11 cellular contexts compared by ENCODE assay signal in the genomic region with DNA sequence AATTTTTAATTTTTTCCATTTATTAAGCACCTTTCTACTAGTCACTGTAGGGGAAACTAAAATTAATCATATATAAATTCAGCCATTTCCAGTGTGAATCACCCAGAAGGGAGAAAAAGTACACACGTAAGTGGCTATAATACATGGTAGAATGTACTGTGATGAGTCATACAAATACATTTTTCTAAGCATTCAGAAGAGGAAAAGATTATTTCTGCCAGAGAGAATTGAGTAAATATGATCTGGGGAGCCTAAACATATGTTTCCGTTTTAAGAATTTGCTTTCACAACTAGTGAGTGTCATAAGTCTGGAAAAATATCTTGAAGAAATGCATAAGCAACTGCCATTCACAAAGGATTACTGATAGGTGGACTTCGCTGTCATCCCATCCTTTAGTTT.
A peak's percentile ranks its signal among the peaks of the same experiment; 100 is the strongest.
DNase-seq lines count a peak whose midpoint lies in the region; ATAC-seq and TF ChIP-seq lines count a peak whose summit lies in the region.
"Had no signal": no experiment of that assay in that cellular context is flagged by ENCODE, and none has a peak within 500 bp of the region (broad histone marks: within the 10 kb centered on the region; RNA-seq: fewer than 3 reads in every experiment).

No MANE protein-coding gene starts in this region.

- DNase-seq in DMS53 treated with DMSO at 0.1 percent for 48 hours (lab: John Stamatoyannopoulos, UW; ENCODE audit: unreplicated experiment), result peak; percentile 35
- peak; percentile 47 for DNase-seq in HS-27A (ENCODE audit: low read depth)
- peak; percentile 89 for DNase-seq in astrocyte of the spinal cord (ENCODE audit: low read depth, low spot score)
- DNase-seq in iris pigment epithelial cell (ENCODE audit: low read depth), result peak; percentile 97
- DNase-seq in inferior parietal cortex (ENCODE audit: extremely low spot score), result no peak
- DNase-seq in sciatic nerve (ENCODE audit: low spot score), result no peak
- no peak for DNase-seq in NCI-H2196 treated with DMSO at 0.1 percent for 48 hours (lab: John Stamatoyannopoulos, UW; ENCODE audit: unreplicated experiment)
- DNase-seq: activated CD4-positive, CD25-positive, alpha-beta regulatory T cell; nucleus accumbens; stimulated activated CD4-positive, alpha-beta T cell treated with anti-CD3 and anti-CD28 coated beads, Interleukin-4, amount 100 ng/mL, for 4 hours had no signal

- in situ Hi-C loops in astrocyte of the spinal cord (cut with HindIII; ENCODE audit: low sequenced_read_pairs), result no loop called here

- no peak overlapping the region for H3K4me3 ChIP-seq in astrocyte of the spinal cord (ENCODE audit: low read depth, low read length)

- intact Hi-C loops in sciatic nerve (cut with DNase I), result no loop called here

- ATAC-seq in sciatic nerve (no peak), HG02642 (IDR thresholded peaks at IDR 0.05; ENCODE audit: poor library complexity, unreplicated experiment) (no peak)

- no peak for TF ChIP-seq CTCF in astrocyte of the spinal cord (IDR thresholded peaks at IDR 0.05; ENCODE audit: low read depth, low read length)

Comparison
In these comparisons a context has a peak if more than half of its experiments do, and no peak if none do; other contexts are left out.
1. DNase-seq: peak in DMS53 treated with DMSO at 0.1 percent for 48 hours (single experiment), HS-27A (single experiment), astrocyte of the spinal cord (single experiment) and iris pigment epithelial cell (single experiment); none in inferior parietal cortex (single experiment), sciatic nerve (single experiment) and NCI-H2196 treated with DMSO at 0.1 percent for 48 hours (single experiment).